ENCODE assay signal across 8 cellular contexts in genomic region chr17:55444471-55445441, GRCh38. TPM values are rescaled to one million over a fixed set of nuclear protein-coding genes. Genes with fewer than 3 reads are reported as not detected.
DNase-seq lines count a peak whose midpoint lies in the region; ATAC-seq, FAIRE-seq and TF ChIP-seq lines count a peak whose summit lies in the region.

No MANE protein-coding gene starts in this region.

- H3K36me3 ChIP-seq in GM12878 (ENCODE audit: control insufficient read depth in 2 of 2, insufficient read depth in 2 of 2, low read length in 1 of 2) (no peaks in the 10 kb centered on the region), rectal smooth muscle tissue (ENCODE audit: control insufficient read depth, insufficient read depth, low read length) (no peaks in the 10 kb centered on the region), aorta (ENCODE audit: control insufficient read depth in 1 of 2, insufficient read depth in 2 of 2, low read length in 1 of 2) (no peaks in the 10 kb centered on the region)

- no peaks in the 10 kb centered on the region for H4K20me1 ChIP-seq in GM12878 (ENCODE audit: control insufficient read depth, insufficient read depth)

- 69% methylated on average over 6 of the region's 6 CpGs for WGBS in GM12878 (ENCODE audit: insufficient coverage, insufficient replicate concordance, low lambda C conversion rate, missing lambda C conversion rate)
- 70% methylated on average over 6 of the region's 6 CpGs for WGBS in aorta, 2 donors

- H3K9me3 ChIP-seq in GM12878 (replicated peaks; ENCODE audit: control insufficient read depth, insufficient read depth, low read length) (no peaks in the 10 kb centered on the region), aorta (ENCODE audit: control insufficient read depth, low read length) (no peaks in the 10 kb centered on the region)

- DNase-seq in GM19239 (ENCODE audit: insufficient read length, low spot score) (no peak), GM12878 (ENCODE audit: low read depth, low spot score) (no peak), NCI-H1092 treated with DMSO at 0.1 percent for 48 hours (lab: John Stamatoyannopoulos, UW) (no peak), GOT3 (lab: John Stamatoyannopoulos, UW) (no peak), aorta (no peak), anterior cingulate cortex (lab: John Stamatoyannopoulos, UW) (no peak)

- no peaks in the 10 kb centered on the region for H3K79me2 ChIP-seq in GM12878 (ENCODE audit: control insufficient read depth, insufficient read depth, low read length)

- SMC1A ChIA-PET in GM12878 (lab: Charles Lee; ENCODE audit: uncharacterized antibody, unreplicated experiment), result interaction anchor here (0.6 to 17.7 kb wide), 4 partner anchors 14 to 68 kb away, joined by 3 to 359 read pairs (median 5); partner anchors contain the start of gene MMD

- TF ChIP-seq POLR2A in GM12878 (IDR thresholded peaks at IDR 0.05; ENCODE audit: low read depth, low read length), result no peak

- peak; percentile 98 for FAIRE-seq in GM19239 (lab: Jason Lieb, UNC)
- no peak for FAIRE-seq in GM12878 (lab: Jason Lieb, UNC)

- no peak overlapping the region for H3K9ac ChIP-seq in GM12878 (ENCODE audit: control insufficient read depth, insufficient read depth, low read length)
- no peak overlapping the region for H3K9ac ChIP-seq in rectal smooth muscle tissue (ENCODE audit: low read length)

- POLR2A ChIA-PET in GM12878 (lab: Charles Lee), result interaction anchor here (0.6 to 1.2 kb wide), 3 partner anchors 11 to 39 kb away, joined by 3 to 4 read pairs (median 3); no protein-coding TSS in a partner anchor

- intact Hi-C loops in GM12878 (cut with micrococcal nuclease; ENCODE audit: unreplicated experiment), result no loop called here
- intact Hi-C loops in aorta (cut with DNase I), result no loop called here

- no peak overlapping the region for H3K4me3 ChIP-seq in GM12878
- H3K4me3 ChIP-seq in rectal smooth muscle tissue (ENCODE audit: low read length), result no peak overlapping the region
- no peak overlapping the region for H3K4me3 ChIP-seq in aorta (ENCODE audit: low read length in 2 of 2)

- H3K27ac ChIP-seq in GM12878 (ENCODE audit: control insufficient read depth, insufficient read depth) (peak overlapping the region; percentile 65), rectal smooth muscle tissue (ENCODE audit: low read depth, low read length) (peak overlapping the region; percentile 87), aorta (ENCODE audit: low read depth in 1 of 2, low read length in 2 of 2) (no peak overlapping the region)

- H2AFZ ChIP-seq in GM12878 (ENCODE audit: control insufficient read depth, low read depth, low read length), result peak overlapping the region; percentile 78

- RAD21 ChIA-PET in GM12878 (lab: Charles Lee; ENCODE audit: unreplicated experiment), result interaction anchor here (2.2 kb wide), 1 partner anchor 8 kb away, joined by 12 read pairs; no protein-coding TSS in a partner anchor

- TF ChIP-seq CTCF in GM12878 (IDR thresholded peaks at IDR 0.05 in 2 of 3, conservative IDR thresholded peaks at IDR 0.05 in 1 of 3; ENCODE audit: control insufficient read depth in 2 of 3, extremely low read depth in 1 of 3, insufficient read depth in 1 of 3, low read depth in 3 of 3, low read length in 3 of 3), result no peak

- TF ChIP-seq RAD21 in GM12878 (IDR thresholded peaks at IDR 0.05; ENCODE audit: insufficient read depth, low read depth, low read length), result no peak

- peak; percentile 67 for ATAC-seq in HG03095 (IDR thresholded peaks at IDR 0.05; ENCODE audit: unreplicated experiment)
- ATAC-seq in GM12878, result peak; percentile 83
- no peak for ATAC-seq in aorta (ENCODE audit: low FRiP score)

- BruUV-seq in GM12878 (replicated peaks; lab: Mats Ljungman, UMichigan), result no TSS peak

- peaks cover 17% of the 10 kb centered on the region for H3K4me1 ChIP-seq in GM12878 (ENCODE audit: control insufficient read depth, insufficient read depth, low read length)
- H3K4me1 ChIP-seq in rectal smooth muscle tissue (ENCODE audit: control insufficient read depth, insufficient read depth, low read length), result peaks cover 34% of the 10 kb centered on the region
- H3K4me1 ChIP-seq in aorta (ENCODE audit: control insufficient read depth in 1 of 2, insufficient read depth in 2 of 2, low read length in 2 of 2), result no peaks in the 10 kb centered on the region

- no peaks in the 10 kb centered on the region for H3K27me3 ChIP-seq in GM12878 (replicated peaks in 1 of 2; ENCODE audit: control insufficient read depth in 2 of 2, insufficient read depth in 2 of 2, low read length in 1 of 2)
- no peaks in the 10 kb centered on the region for H3K27me3 ChIP-seq in rectal smooth muscle tissue (ENCODE audit: control insufficient read depth, insufficient read depth, low read length)
- no peaks in the 10 kb centered on the region for H3K27me3 ChIP-seq in aorta (ENCODE audit: control insufficient read depth in 1 of 2, insufficient read depth in 2 of 2, low read length in 1 of 2)

- TF ChIP-seq EP300 in GM12878 (IDR thresholded peaks at IDR 0.05; ENCODE audit: borderline replicate concordance in 1 of 2, control insufficient read depth in 1 of 2, low read depth in 2 of 2, low read length in 2 of 2), result peak; percentile 35 to 87; a peak in 2 of 4 replicates

- CTCF ChIA-PET in GM12878 (lab: Yijun Ruan, JAX), result interaction anchor here (0.9 to 1.1 kb wide), 4 partner anchors 11 to 34 kb away, joined by 3 to 5 read pairs (median 4); no protein-coding TSS in a partner anchor

- H3K4me2 ChIP-seq in GM12878 (ENCODE audit: control insufficient read depth, insufficient read depth), result peak overlapping the region; percentile 61

- in situ Hi-C loops in GM12878 (cut with MboI), result no loop called here

TF ChIP-seq in GM12878, 131 proteins besides CTCF, POLR2A, EP300 and RAD21 (continues in another document):
- no peak for TF ChIP-seq ZNF217 (IDR thresholded peaks at IDR 0.05)
- peak; percentile 48 for TF ChIP-seq JUNB (IDR thresholded peaks at IDR 0.05)
- TF ChIP-seq RAD51 (IDR thresholded peaks at IDR 0.05), result no peak
- TF ChIP-seq NKRF (conservative IDR thresholded peaks at IDR 0.05), result no peak
- TF ChIP-seq BHLHE40 (IDR thresholded peaks at IDR 0.05; ENCODE audit: borderline replicate concordance in 1 of 2, low read depth in 2 of 2, low read length in 1 of 2), result no peak
- TF ChIP-seq, protein P1, sequence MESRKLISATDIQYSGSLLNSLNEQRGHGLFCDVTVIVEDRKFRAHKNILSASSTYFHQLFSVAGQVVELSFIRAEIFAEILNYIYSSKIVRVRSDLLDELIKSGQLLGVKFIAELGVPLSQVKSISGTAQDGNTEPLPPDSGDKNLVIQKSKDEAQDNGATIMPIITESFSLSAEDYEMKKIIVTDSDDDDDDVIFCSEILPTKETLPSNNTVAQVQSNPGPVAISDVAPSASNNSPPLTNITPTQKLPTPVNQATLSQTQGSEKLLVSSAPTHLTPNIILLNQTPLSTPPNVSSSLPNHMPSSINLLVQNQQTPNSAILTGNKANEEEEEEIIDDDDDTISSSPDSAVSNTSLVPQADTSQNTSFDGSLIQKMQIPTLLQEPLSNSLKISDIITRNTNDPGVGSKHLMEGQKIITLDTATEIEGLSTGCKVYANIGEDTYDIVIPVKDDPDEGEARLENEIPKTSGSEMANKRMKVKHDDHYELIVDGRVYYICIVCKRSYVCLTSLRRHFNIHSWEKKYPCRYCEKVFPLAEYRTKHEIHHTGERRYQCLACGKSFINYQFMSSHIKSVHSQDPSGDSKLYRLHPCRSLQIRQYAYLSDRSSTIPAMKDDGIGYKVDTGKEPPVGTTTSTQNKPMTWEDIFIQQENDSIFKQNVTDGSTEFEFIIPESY (IDR thresholded peaks at IDR 0.05), result no peak
- TF ChIP-seq EGR1 (IDR thresholded peaks at IDR 0.05; ENCODE audit: borderline replicate concordance in 1 of 2, low read depth in 2 of 2, low read length in 2 of 2), result no peak
- no peak; the same call in 1 of the 2 replicates for TF ChIP-seq ATF7 (IDR thresholded peaks at IDR 0.05; ENCODE audit: low read depth)
- peak; percentile 47; the same call in 1 of the 2 replicates for TF ChIP-seq RUNX3 (IDR thresholded peaks at IDR 0.05; ENCODE audit: low read length)

RNA-seq across cellular contexts. Expression of gene MMD, which starts 23.1 kb away (rescaled TPM):
- 88.8 and 95.5 TPM in 2 replicates for total RNA-seq in GM12878 (2013; cell fraction: nucleolus; rRNA removed)
- total RNA-seq in GM12878 (2014; rRNA removed) (22.6 and 28.8 TPM in 2 replicates), GM12878 (2014; rRNA removed; fragmentation: Illumina TruSeq; extraction: Trizol) (18.6 and 20.6 TPM in 2 replicates), GM12878 (2021) (24.2 and 25.2 TPM in 2 replicates), aorta (10 to 100 TPM in 1 of 2 donors, 1 to 10 TPM in 1; 9.4 to 13.9 TPM)
- 5.1 TPM for polyA plus RNA-seq in GM12878 (2011; ENCODE audit: low read depth)
- polyA plus RNA-seq in GM12878 (2011; rRNA removed) (46.7 and 53.5 TPM in 2 replicates), GM12878 (2014; fragmentation: Illumina TruSeq; extraction: Trizol) (22.1 and 29.2 TPM in 2 replicates), GM12878 (2014; fragmentation: Nextera tagmentation; extraction: Ambion mirVana) (10 to 100 TPM in 1 of 2 experiments, 1 to 10 TPM in 1; 8.0 to 12.1 TPM), GM12878 (2014; rRNA removed) (20.3 and 22.8 TPM in 2 replicates), GM12878 (2016; fragmentation: Nextera tagmentation; extraction: Ambion mirVana) (10 to 100 TPM; 23.0 to 24.0 TPM), aorta (10 to 100 TPM in 1 of 2 donors, 1 to 10 TPM in 1; 3.3 to 12.8 TPM)
- polyA plus RNA-seq in GM12878 (2011; cell fraction: cytosol; rRNA removed), result 19.0 and 23.0 TPM in 2 replicates
- polyA plus RNA-seq in GM12878 (2011; cell fraction: nucleus; rRNA removed), result 23.6 and 27.5 TPM in 2 replicates
- polyA plus RNA-seq in GM12878 (2012), result 9.9 and 10.8 TPM in 2 replicates
- 22.3 and 29.7 TPM in 2 replicates for polyA minus RNA-seq in GM12878 (2011; rRNA and poly(A)+ RNA removed)
- polyA minus RNA-seq in GM12878 (2011; cell fraction: cytosol; rRNA and poly(A)+ RNA removed), result 10.5 and 12.4 TPM in 2 replicates
- 27.1 and 30.5 TPM in 2 replicates for polyA minus RNA-seq in GM12878 (2011; cell fraction: nucleus; rRNA and poly(A)+ RNA removed)

Comparison
In these comparisons a context has a peak if more than half of its experiments do, and no peak if none do; other contexts are left out.
1. H3K27ac ChIP-seq: peak in GM12878 (single experiment) and rectal smooth muscle tissue (single experiment); none in aorta (0 of 2).